ENCODE assay signal across 2 cellular contexts in the genomic region with DNA sequence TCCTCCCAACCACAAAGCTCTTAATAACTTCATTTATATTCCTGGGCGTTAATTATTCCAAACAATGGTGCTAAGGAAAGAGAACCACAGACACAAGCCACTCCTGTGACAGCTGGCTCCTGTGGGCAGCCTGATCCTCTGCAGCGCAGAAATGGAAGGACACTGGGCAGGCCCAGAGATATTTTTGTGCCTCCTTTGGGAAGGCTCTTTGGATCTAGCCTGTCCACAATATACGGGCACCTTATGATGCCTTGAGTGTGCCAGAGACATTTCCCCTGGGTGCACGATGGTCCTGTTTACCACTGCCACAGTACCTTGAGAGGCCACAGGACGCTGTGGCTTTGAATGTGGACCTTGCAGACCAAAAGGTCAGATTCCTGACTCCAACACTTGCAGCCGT.
TF ChIP-seq lines count a peak whose summit lies in the region.

No MANE protein-coding gene starts in this region.

TF ChIP-seq in GM12891, 5 proteins besides CTCF, POLR2A, EP300 and RAD21:
- TF ChIP-seq SPI1 (IDR thresholded peaks at IDR 0.05; ENCODE audit: low read depth, low read length) (no peak), PAX5 (IDR thresholded peaks at IDR 0.05; ENCODE audit: insufficient read depth, low read length, severe bottlenecking) (no peak), POU2F2 (IDR thresholded peaks at IDR 0.05; ENCODE audit: low read depth, low read length) (no peak), TAF1 (IDR thresholded peaks at IDR 0.05; ENCODE audit: low read depth, low read length) (no peak), POLR2AphosphoS5 (IDR thresholded peaks at IDR 0.05; ENCODE audit: low read depth, low read length) (no peak)

TF ChIP-seq in H1, 55 proteins besides CTCF, POLR2A, EP300 and RAD21:
- TF ChIP-seq SP2 (IDR thresholded peaks at IDR 0.05; ENCODE audit: low read length) = no peak
- no peak for TF ChIP-seq EGR1 (IDR thresholded peaks at IDR 0.05; ENCODE audit: borderline replicate concordance, low read depth, low read length)
- TF ChIP-seq JUND (IDR thresholded peaks at IDR 0.05; ENCODE audit: low read length) = no peak
- no peak for TF ChIP-seq RFX5 (IDR thresholded peaks at IDR 0.05; ENCODE audit: borderline replicate concordance, low read depth, low read length)
- TF ChIP-seq CBX8 (IDR thresholded peaks at IDR 0.05; ENCODE audit: borderline replicate concordance, low read depth, low read length) = no peak
- TF ChIP-seq RBBP5 (IDR thresholded peaks at IDR 0.05; ENCODE audit: borderline replicate concordance, low read depth, low read length) = no peak
- no peak for TF ChIP-seq TEAD4 (IDR thresholded peaks at IDR 0.05; ENCODE audit: low read depth, low read length)
- TF ChIP-seq BACH1 (IDR thresholded peaks at IDR 0.05; ENCODE audit: low read length) = no peak
- no peak for TF ChIP-seq RXRA (IDR thresholded peaks at IDR 0.05; ENCODE audit: insufficient read depth, low read depth, low read length)
- TF ChIP-seq CBX5 (IDR thresholded peaks at IDR 0.05; ENCODE audit: low read depth, low read length) = no peak
- TF ChIP-seq, protein P1, sequence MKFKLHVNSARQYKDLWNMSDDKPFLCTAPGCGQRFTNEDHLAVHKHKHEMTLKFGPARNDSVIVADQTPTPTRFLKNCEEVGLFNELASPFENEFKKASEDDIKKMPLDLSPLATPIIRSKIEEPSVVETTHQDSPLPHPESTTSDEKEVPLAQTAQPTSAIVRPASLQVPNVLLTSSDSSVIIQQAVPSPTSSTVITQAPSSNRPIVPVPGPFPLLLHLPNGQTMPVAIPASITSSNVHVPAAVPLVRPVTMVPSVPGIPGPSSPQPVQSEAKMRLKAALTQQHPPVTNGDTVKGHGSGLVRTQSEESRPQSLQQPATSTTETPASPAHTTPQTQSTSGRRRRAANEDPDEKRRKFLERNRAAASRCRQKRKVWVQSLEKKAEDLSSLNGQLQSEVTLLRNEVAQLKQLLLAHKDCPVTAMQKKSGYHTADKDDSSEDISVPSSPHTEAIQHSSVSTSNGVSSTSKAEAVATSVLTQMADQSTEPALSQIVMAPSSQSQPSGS (IDR thresholded peaks at IDR 0.05; ENCODE audit: low read length) = no peak
- TF ChIP-seq CEBPB (IDR thresholded peaks at IDR 0.05; ENCODE audit: low read depth, low read length) = no peak
- TF ChIP-seq RNF2 (IDR thresholded peaks at IDR 0.05; ENCODE audit: borderline replicate concordance, low read depth, low read length, missing control alignments, poor library complexity, severe bottlenecking) = no peak
- no peak for TF ChIP-seq JUN (IDR thresholded peaks at IDR 0.05; ENCODE audit: low read depth, low read length)
- no peak for TF ChIP-seq NANOG (IDR thresholded peaks at IDR 0.05; ENCODE audit: insufficient read depth, low read depth, low read length, poor library complexity, severe bottlenecking)
- no peak for TF ChIP-seq SIN3A (conservative IDR thresholded peaks at IDR 0.05 in 1 of 2, IDR thresholded peaks at IDR 0.05 in 1 of 2; ENCODE audit: low read depth in 1 of 2, low read length in 2 of 2)
- TF ChIP-seq GABPA (IDR thresholded peaks at IDR 0.05; ENCODE audit: borderline replicate concordance, insufficient read depth, low read length) = no peak
- TF ChIP-seq SRF (IDR thresholded peaks at IDR 0.05; ENCODE audit: low read depth, low read length) = no peak
- no peak for TF ChIP-seq SP1 (IDR thresholded peaks at IDR 0.05; ENCODE audit: low read depth, low read length)
